ENCODE assay signal across 29 cellular contexts in the genomic region with DNA sequence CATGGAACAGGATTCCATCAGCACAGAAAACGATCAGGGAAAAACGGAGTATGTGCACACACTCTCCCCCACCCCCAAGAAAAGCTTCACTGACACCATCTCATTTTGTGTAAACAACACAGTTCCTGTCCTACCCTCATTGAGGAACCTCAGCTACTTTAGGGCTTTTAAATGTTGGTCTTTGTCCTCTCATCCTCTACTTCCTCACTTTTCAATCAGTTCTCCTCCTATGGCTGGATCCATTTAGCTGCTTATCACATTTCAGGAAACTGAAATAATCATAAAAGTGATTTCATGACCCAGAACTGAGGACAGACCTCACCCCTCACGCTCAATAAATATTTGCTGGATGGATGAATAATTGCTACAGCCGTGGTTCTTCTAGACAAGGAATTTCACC. TPM values are rescaled to one million over a fixed set of nuclear protein-coding genes. Genes with fewer than 3 reads are reported as not detected.
DNase-seq lines count a peak whose midpoint lies in the region; ATAC-seq and TF ChIP-seq lines count a peak whose summit lies in the region.
"Had no signal": no experiment of that assay in that cellular context is flagged by ENCODE, and none has a peak within 500 bp of the region (broad histone marks: within the 10 kb centered on the region; RNA-seq: fewer than 3 reads in every experiment).

No MANE protein-coding gene starts in this region.

- H3K9me3 Mint-ChIP-seq in activated CD4-positive, alpha-beta T cell treated with anti-CD3 and anti-CD28 coated beads for 36 hours (ENCODE audit: low read depth), result no peaks in the 10 kb centered on the region
- H3K9me3 Mint-ChIP-seq: activated T-cell treated with anti-CD3 and anti-CD28 coated beads, Interleukin-2, amount 50 U/mL, for 4 hours; endodermal cell; naive B cell; WTC11 had no signal

- H3K9me2 ChIP-seq in hepatocyte (replicated peaks; ENCODE audit: insufficient read depth), result no peaks in the 10 kb centered on the region

- CTCF ChIA-PET in HEK293 (lab: Yijun Ruan, JAX), result interaction anchor here (1.0 kb wide), 1 partner anchor 65 kb away, joined by 4 read pairs; no protein-coding TSS in a partner anchor
- CTCF ChIA-PET in activated CD4-positive, alpha-beta T cell treated with anti-CD3 and anti-CD28 coated beads for 36 hours (lab: Charles Lee), result interaction anchor here (1.2 to 1.7 kb wide), 2 partner anchors 22 to 65 kb away, joined by 3 to 4 read pairs; no protein-coding TSS in a partner anchor

- H3K4me2 ChIP-seq in hepatocyte, result peak overlapping the region; percentile 47

- no peaks in the 10 kb centered on the region for H3K79me2 ChIP-seq in hepatocyte

- H3K4me1 ChIP-seq in HEK293 (ENCODE audit: control insufficient read depth, insufficient read depth, low read length), result peaks cover 11% of the 10 kb centered on the region
- H3K4me1 ChIP-seq in hepatocyte (ENCODE audit: insufficient read depth), result peaks cover 7% of the 10 kb centered on the region
- peaks cover 54 to 70% of the 10 kb centered on the region in 2 experiments for H3K4me1 ChIP-seq in neutrophil (ENCODE audit: control insufficient read depth in 1 of 2, insufficient read depth in 1 of 2, low read depth in 1 of 2, low read length in 1 of 2)
- H3K4me1 ChIP-seq: colonic mucosa, psoas muscle had no signal

- H3K36me3 ChIP-seq in HEK293 (ENCODE audit: control insufficient read depth in 2 of 2, insufficient read depth in 1 of 2, low read length in 2 of 2) (no peaks in the 10 kb centered on the region), hepatocyte (replicated peaks; ENCODE audit: insufficient read depth, low read depth) (no peaks in the 10 kb centered on the region), neutrophil (no peaks in the 10 kb centered on the region)
- H3K36me3 ChIP-seq: BLaER1 treated with 17β-estradiol and CSF1 and Interleukin-3, amounts not matched to agents 10 nM and 100 nM; colonic mucosa; left lung had no signal

- intact Hi-C loops in activated CD4-positive, alpha-beta T cell treated with anti-CD3 and anti-CD28 coated beads for 36 hours (cut with DNase I, micrococcal nuclease), result no loop called here

- H3K27ac Mint-ChIP-seq in activated CD4-positive, alpha-beta T cell treated with anti-CD3 and anti-CD28 coated beads for 36 hours, result no peak overlapping the region
- H3K27ac Mint-ChIP-seq: endodermal cell, naive B cell, WTC11 had no signal

- peak; percentile 34 for DNase-seq in NCI-H69 (lab: John Stamatoyannopoulos, UW)
- no peak for DNase-seq in hepatocyte (ENCODE audit: low spot score)
- DNase-seq in NCI-H2196 treated with DMSO at 0.1 percent for 48 hours (lab: John Stamatoyannopoulos, UW; ENCODE audit: unreplicated experiment), result no peak
- DNase-seq in NCI-H446 (lab: John Stamatoyannopoulos, UW), result no peak
- no peak for DNase-seq in activated CD4-positive, alpha-beta T cell treated with anti-CD3 and anti-CD28 coated beads for 36 hours
- DNase-seq: activated gamma-delta T cell treated with Interleukin-2 at 50 U/mL for 16 hours; activated T-cell treated with anti-CD3 and anti-CD28 coated beads, Interleukin-2, amount 50 U/mL, for 4 hours; colonic mucosa; COR-L47; DND-41; endodermal cell; GM23248; left lung; naive B cell; NCI-H1092 treated with DMSO at 0.1 percent for 48 hours; NCI-H187; NCI-H524; occipital lobe; psoas muscle; SIG-M5; stimulated activated CD4-positive, alpha-beta T cell treated with anti-CD3 and anti-CD28 coated beads, Interleukin-15, amount 100 ng/mL, for 24 hours; stimulated activated CD4-positive, alpha-beta T cell treated with anti-CD3 and anti-CD28 coated beads, Interleukin-4, amount 100 ng/mL, for 4 hours; SW 1271; T1000; trophoblast cell had no signal

- no peak for ATAC-seq in activated CD4-positive, alpha-beta T cell treated with anti-CD3 and anti-CD28 coated beads for 36 hours
- ATAC-seq: activated T-cell treated with anti-CD3 and anti-CD28 coated beads, Interleukin-2, amount 50 U/mL, for 4 hours; left lung; psoas muscle; WTC11 had no signal

- H3K4me1 Mint-ChIP-seq in activated CD4-positive, alpha-beta T cell treated with anti-CD3 and anti-CD28 coated beads for 36 hours, result peaks cover 12% of the 10 kb centered on the region

- H3K9me3 ChIP-seq in HEK293 (ENCODE audit: control insufficient read depth, insufficient read depth, low read depth, low read length) (no peaks in the 10 kb centered on the region), hepatocyte (ENCODE audit: low read depth) (no peaks in the 10 kb centered on the region), neutrophil (no peaks in the 10 kb centered on the region)
- H3K9me3 ChIP-seq: BLaER1 treated with 17β-estradiol and CSF1 and Interleukin-3, amounts not matched to agents 10 nM and 100 nM; colonic mucosa; left lung; psoas muscle had no signal

- no peak overlapping the region for H3K27ac ChIP-seq in HEK293 (ENCODE audit: extremely low read depth, low read depth, low read length)
- H3K27ac ChIP-seq in hepatocyte, result peak overlapping the region; percentile 17
- H3K27ac ChIP-seq in neutrophil, result peak overlapping the region; percentile 77
- H3K27ac ChIP-seq: BLaER1 treated with 17β-estradiol and CSF1 and Interleukin-3, amounts not matched to agents 10 nM and 100 nM; colonic mucosa; GM23248; psoas muscle had no signal

- no peaks in the 10 kb centered on the region for H3K36me3 Mint-ChIP-seq in activated CD4-positive, alpha-beta T cell treated with anti-CD3 and anti-CD28 coated beads for 36 hours (ENCODE audit: low read depth)
- H3K36me3 Mint-ChIP-seq: naive B cell, WTC11 had no signal

- H3K4me3 ChIP-seq in HEK293 (ENCODE audit: low read depth, low read length) (no peak overlapping the region), hepatocyte (no peak overlapping the region), neutrophil (ENCODE audit: low read depth in 1 of 2, low read length in 1 of 2) (peak overlapping the region in 1 of 2 experiments; percentile 12)
- H3K4me3 ChIP-seq: BLaER1 treated with 17β-estradiol and CSF1 and Interleukin-3, amounts not matched to agents 10 nM and 100 nM; colonic mucosa; GM23248; left lung; psoas muscle had no signal

- H3K27me3 ChIP-seq in hepatocyte, result no peaks in the 10 kb centered on the region
- H3K27me3 ChIP-seq in neutrophil, result no peaks in the 10 kb centered on the region
- H3K27me3 ChIP-seq: BLaER1 treated with 17β-estradiol and CSF1 and Interleukin-3, amounts not matched to agents 10 nM and 100 nM; colonic mucosa; left lung had no signal

- H4K20me1 ChIP-seq in hepatocyte (ENCODE audit: insufficient read depth, poor library complexity, severe bottlenecking), result no peaks in the 10 kb centered on the region
- H4K20me1 ChIP-seq: BLaER1 treated with 17β-estradiol and CSF1 and Interleukin-3, amounts not matched to agents 10 nM and 100 nM had no signal

- H3K27me3 Mint-ChIP-seq in activated CD4-positive, alpha-beta T cell treated with anti-CD3 and anti-CD28 coated beads for 36 hours, result no peaks in the 10 kb centered on the region
- H3K27me3 Mint-ChIP-seq: naive B cell had no signal

- POLR2A ChIA-PET in HEK293 (lab: Yijun Ruan, JAX), result interaction anchor here (0.6 to 1.9 kb wide), 2 partner anchors 33 to 36 kb away, joined by 6 to 11 read pairs; partner anchors contain the start of gene PNRC1
- POLR2A ChIA-PET in activated CD4-positive, alpha-beta T cell treated with anti-CD3 and anti-CD28 coated beads for 36 hours (lab: Charles Lee), result no interaction called here

- no peak overlapping the region for H2AFZ ChIP-seq in hepatocyte
- H2AFZ ChIP-seq: GM23248 had no signal

- no peak for TF ChIP-seq CTCF in HEK293 (tag by site-specific recombination; IDR thresholded peaks at IDR 0.05)
- no peak for TF ChIP-seq CTCF in hepatocyte (IDR thresholded peaks at IDR 0.05; ENCODE audit: poor library complexity)
- no peak for TF ChIP-seq CTCF in neutrophil (IDR thresholded peaks at IDR 0.05)

- 21% methylated on average over 4 of the region's 4 CpGs for WGBS in hepatocyte (ENCODE audit: low lambda C conversion rate, missing lambda C conversion rate)

- no peak overlapping the region for H3K4me3 Mint-ChIP-seq in activated CD4-positive, alpha-beta T cell treated with anti-CD3 and anti-CD28 coated beads for 36 hours
- H3K4me3 Mint-ChIP-seq: activated T-cell treated with anti-CD3 and anti-CD28 coated beads, Interleukin-2, amount 50 U/mL, for 4 hours; endodermal cell; naive B cell; WTC11 had no signal

TF ChIP-seq in HEK293, 187 proteins besides CTCF, POLR2A, EP300 and RAD21:
- TF ChIP-seq TRIM28 (IDR thresholded peaks at IDR 0.05; ENCODE audit: borderline replicate concordance, low read length) (peak; percentile 78; the same call in 1 of the 2 replicates), ZNF223 (tag by site-specific recombination; IDR thresholded peaks at IDR 0.05) (no peak), ZBTB17 (tag by site-specific recombination; IDR thresholded peaks at IDR 0.05) (peak; percentile 72), ZNF664 (tag by site-specific recombination; IDR thresholded peaks at IDR 0.05) (0 out of 2 replicates have a peak, but pooled peaks have one; percentile 8)
- TF ChIP-seq, protein P1, sequence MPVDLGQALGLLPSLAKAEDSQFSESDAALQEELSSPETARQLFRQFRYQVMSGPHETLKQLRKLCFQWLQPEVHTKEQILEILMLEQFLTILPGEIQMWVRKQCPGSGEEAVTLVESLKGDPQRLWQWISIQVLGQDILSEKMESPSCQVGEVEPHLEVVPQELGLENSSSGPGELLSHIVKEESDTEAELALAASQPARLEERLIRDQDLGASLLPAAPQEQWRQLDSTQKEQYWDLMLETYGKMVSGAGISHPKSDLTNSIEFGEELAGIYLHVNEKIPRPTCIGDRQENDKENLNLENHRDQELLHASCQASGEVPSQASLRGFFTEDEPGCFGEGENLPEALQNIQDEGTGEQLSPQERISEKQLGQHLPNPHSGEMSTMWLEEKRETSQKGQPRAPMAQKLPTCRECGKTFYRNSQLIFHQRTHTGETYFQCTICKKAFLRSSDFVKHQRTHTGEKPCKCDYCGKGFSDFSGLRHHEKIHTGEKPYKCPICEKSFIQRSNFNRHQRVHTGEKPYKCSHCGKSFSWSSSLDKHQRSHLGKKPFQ (tag by site-specific recombination; IDR thresholded peaks at IDR 0.05), result no peak

RNA-seq across cellular contexts. Expression of gene PNRC1, which starts 33.1 kb away (rescaled TPM):
- total RNA-seq in hepatocyte, result 159 and 181 TPM in 2 replicates
- polyA plus RNA-seq in hepatocyte, result 226 and 234 TPM in 2 replicates
- total RNA-seq in activated CD4-positive, alpha-beta T cell treated with anti-CD3 and anti-CD28 coated beads for 36 hours, result 10 to 100 TPM; 85.6 to 93.7 TPM
